ENCODE assay signal across 10 cellular contexts in the genomic region with DNA sequence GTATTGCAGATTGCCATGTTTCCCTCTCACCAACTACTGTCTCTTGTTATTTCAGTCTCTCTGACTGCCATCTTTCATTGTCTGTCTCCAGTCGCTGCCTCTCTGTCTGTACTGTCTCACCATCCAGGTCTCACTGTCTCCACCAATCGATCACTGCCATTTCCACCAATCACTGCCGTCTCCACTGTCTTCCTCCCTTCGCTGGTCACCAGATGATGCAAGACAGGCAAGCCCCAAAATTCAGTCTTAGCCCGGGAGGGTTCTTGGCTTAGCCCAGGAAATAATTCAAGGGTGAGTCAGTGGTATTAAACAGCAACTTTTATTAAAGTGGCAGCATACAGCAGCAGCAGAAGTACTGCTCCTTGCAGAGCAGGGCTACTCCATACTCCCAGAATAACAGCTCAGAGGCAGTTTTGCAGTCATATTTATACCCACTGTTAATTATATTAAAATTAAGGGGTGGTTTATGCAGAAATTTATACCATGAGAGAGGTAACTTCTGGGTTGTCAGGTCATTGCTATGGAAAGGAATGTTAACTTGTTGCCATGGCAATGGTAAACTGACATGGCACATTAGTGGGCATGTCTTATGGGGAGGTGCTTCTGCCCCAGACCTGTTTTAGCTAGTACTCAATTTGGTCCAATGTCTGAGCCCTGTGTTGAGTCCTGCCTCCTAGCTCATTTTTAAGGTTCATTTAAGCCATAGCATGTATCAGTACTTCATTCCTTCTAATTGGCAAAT. TPM values are rescaled to one million over a fixed set of nuclear protein-coding genes. Genes with fewer than 3 reads are reported as not detected.
DNase-seq lines count a peak whose midpoint lies in the region; ATAC-seq and TF ChIP-seq lines count a peak whose summit lies in the region.
"Had no signal": no experiment of that assay in that cellular context is flagged by ENCODE, and none has a peak within 500 bp of the region (broad histone marks: within the 10 kb centered on the region; RNA-seq: fewer than 3 reads in every experiment).

No MANE protein-coding gene starts in this region.

- no peak for ATAC-seq in GM21390 (IDR thresholded peaks at IDR 0.05; ENCODE audit: unreplicated experiment)

- no peak for TF ChIP-seq EP300 in ovary (IDR thresholded peaks at IDR 0.05)

- no peaks in the 10 kb centered on the region for H3K27me3 ChIP-seq in BJ (ENCODE audit: control insufficient read depth, insufficient read depth, low read length)
- H3K27me3 ChIP-seq in ovary, result no peaks in the 10 kb centered on the region
- H3K27me3 ChIP-seq: hepatocyte had no signal

- peaks cover 12% of the 10 kb centered on the region for H3K4me1 Mint-ChIP-seq in chondrocyte (ENCODE audit: low read depth)

- WGBS in ovary, 3 donors, result 38 to 44% (median 40%) methylated on average over 5 of the region's 5 CpGs

- H3K27me3 Mint-ChIP-seq in chondrocyte (ENCODE audit: low read depth), result no peaks in the 10 kb centered on the region

- intact Hi-C loops in ovary (cut with DNase I), result no loop called here

- no peak for TF ChIP-seq POLR2A in ovary (IDR thresholded peaks at IDR 0.05)

- H3K4me3 Mint-ChIP-seq in chondrocyte (ENCODE audit: unreplicated experiment), result peak overlapping the region; percentile 58

- peaks cover 36% of the 10 kb centered on the region for H3K9me3 Mint-ChIP-seq in chondrocyte (ENCODE audit: low read depth)

- H3K4me3 ChIP-seq in BJ (ENCODE audit: low read depth, low read length) (no peak overlapping the region), ovary (no peak overlapping the region)
- H3K4me3 ChIP-seq: hepatocyte had no signal

- no peak overlapping the region for H3K27ac ChIP-seq in ovary
- H3K27ac ChIP-seq: hepatocyte had no signal

- peaks cover 8% of the 10 kb centered on the region for H3K36me3 Mint-ChIP-seq in chondrocyte (ENCODE audit: low read depth)

- H3K9me3 ChIP-seq in ovary, result no peaks in the 10 kb centered on the region

- POLR2A ChIA-PET in BJ (lab: Charles Lee), result interaction anchor here (0.5 kb wide), 1 partner anchor 67 kb away, joined by 8 read pairs; no protein-coding TSS in a partner anchor

- TF ChIP-seq CTCF in BJ (IDR thresholded peaks at IDR 0.05; ENCODE audit: insufficient read depth, low read depth, low read length), result no peak
- no peak for TF ChIP-seq CTCF in chondrocyte (IDR thresholded peaks at IDR 0.05)
- no peak for TF ChIP-seq CTCF in ovary (IDR thresholded peaks at IDR 0.05)

- H3K36me3 ChIP-seq in BJ (ENCODE audit: control insufficient read depth, insufficient read depth, low read length) (no peaks in the 10 kb centered on the region), ovary (no peaks in the 10 kb centered on the region)

- CTCF ChIA-PET in BJ (lab: Yijun Ruan, JAX), result interaction anchor here (0.9 kb wide), 1 partner anchor 100 kb away, joined by 3 read pairs; a partner anchor contains a TSS

- peak overlapping the region; percentile 97 for H3K27ac Mint-ChIP-seq in chondrocyte (ENCODE audit: unreplicated experiment)

- DNase-seq in BJ (ENCODE audit: low read depth) (peak; percentile 93), LHCN-M2 (ENCODE audit: low read depth) (peak; percentile 97), chondrocyte (ENCODE audit: low spot score) (no peak), myocyte (ENCODE audit: low read depth) (peak; percentile 93), ovary (no peak), NCI-H1092 treated with DMSO at 0.1 percent for 48 hours (lab: John Stamatoyannopoulos, UW) (no peak)
- no peak for DNase-seq in activated CD4-positive, alpha-beta T cell treated with anti-CD3 and anti-CD28 coated beads for 4 hours
- DNase-seq: NCI-H510A treated with DMSO at 0.1 percent for 48 hours had no signal

- H3K4me1 ChIP-seq in ovary (ENCODE audit: insufficient read depth), result no peaks in the 10 kb centered on the region

RNA-seq across cellular contexts. Expression of a gene that starts 23.0 kb away (rescaled TPM):
- polyA plus RNA-seq in BJ (2011; rRNA removed) (21.5 and 35.6 TPM in 2 replicates), ovary (10 to 100 TPM; 23.9 to 34.9 TPM)
- polyA minus RNA-seq in BJ (2011; rRNA and poly(A)+ RNA removed), result 8.0 and 9.0 TPM in 2 replicates
- total RNA-seq in LHCN-M2 (2014; rRNA removed) (91.6 and 97.8 TPM in 2 replicates), chondrocyte (35.7 to 47.4 TPM (median 40.4 TPM) in 3 replicates), myocyte (70.2 and 81.7 TPM in 2 replicates), ovary (10 to 100 TPM; 19.3 to 40.3 (median 21.8) TPM)
- 36.2 TPM for polyA plus RNA-seq in LHCN-M2 (2012)
- 40.9 TPM for polyA plus RNA-seq in myocyte (2012)

Comparison
In these comparisons a context has a peak if more than half of its experiments do, and no peak if none do; other contexts are left out.
1. DNase-seq: peak in BJ (single experiment), LHCN-M2 (single experiment) and myocyte (single experiment); none in chondrocyte (single experiment), ovary (0 of 5), NCI-H1092 treated with DMSO at 0.1 percent for 48 hours (single experiment) and activated CD4-positive, alpha-beta T cell treated with anti-CD3 and anti-CD28 coated beads for 4 hours (0 of 2).